25 cellular contexts compared by ENCODE assay signal in genomic region chr20:43559147-43559477, GRCh38. TPM values are rescaled to one million over a fixed set of nuclear protein-coding genes. Genes with fewer than 3 reads are reported as not detected.
DNase-seq lines count a peak whose midpoint lies in the region; ATAC-seq, FAIRE-seq and TF ChIP-seq lines count a peak whose summit lies in the region.
"Had no signal": no experiment of that assay in that cellular context is flagged by ENCODE, and none has a peak within 500 bp of the region (broad histone marks: within the 10 kb centered on the region; RNA-seq: fewer than 3 reads in every experiment).

No MANE protein-coding gene starts in this region.

- no peaks in the 10 kb centered on the region for H3K36me3 Mint-ChIP-seq in MCF 10A (ENCODE audit: insufficient read depth, unreplicated experiment)
- no peaks in the 10 kb centered on the region for H3K36me3 Mint-ChIP-seq in stimulated activated naive B cell treated with anti-CD40 and anti-IgM and Interleukin-4, amounts not matched to agents 10 μg/mL and 1 μg/mL and 100 μg/mL, for 72 hours

- H3K9me3 ChIP-seq in HEK293 (ENCODE audit: control insufficient read depth, insufficient read depth, low read depth, low read length) (no peaks in the 10 kb centered on the region), body of pancreas (no peaks in the 10 kb centered on the region), right lobe of liver (no peaks in the 10 kb centered on the region), small intestine (ENCODE audit: control insufficient read depth, low read depth) (no peaks in the 10 kb centered on the region)
- H3K9me3 ChIP-seq: BLaER1, heart left ventricle, psoas muscle, upper lobe of left lung had no signal

- no peak overlapping the region for H3K4me3 Mint-ChIP-seq in MCF 10A (ENCODE audit: unreplicated experiment)
- H3K4me3 Mint-ChIP-seq in stimulated activated naive B cell treated with anti-CD40 and anti-IgM and Interleukin-4, amounts not matched to agents 10 μg/mL and 1 μg/mL and 100 μg/mL, for 72 hours: no peak overlapping the region
- H3K4me3 Mint-ChIP-seq: activated CD4-positive, alpha-beta T cell treated with anti-CD3 and anti-CD28 coated beads, Interleukin-2, amount 10 ng/mL, durations not matched to agents 7 days and 5 days had no signal

- H3K9me3 Mint-ChIP-seq in MCF 10A (ENCODE audit: unreplicated experiment): no peaks in the 10 kb centered on the region
- H3K9me3 Mint-ChIP-seq in stimulated activated naive B cell treated with anti-CD40 and anti-IgM and Interleukin-4, amounts not matched to agents 10 μg/mL and 1 μg/mL and 100 μg/mL, for 72 hours: no peaks in the 10 kb centered on the region
- H3K9me3 Mint-ChIP-seq: activated CD4-positive, alpha-beta T cell treated with anti-CD3 and anti-CD28 coated beads, Interleukin-2, amount 10 ng/mL, durations not matched to agents 7 days and 5 days had no signal

- no peak overlapping the region for H3K27ac ChIP-seq in HEK293 (ENCODE audit: extremely low read depth, low read depth, low read length)
- peak overlapping the region; percentile 89 to 95 (median 94) for H3K27ac ChIP-seq in body of pancreas
- peak overlapping the region; percentile 66 to 69 (median 66) for H3K27ac ChIP-seq in right lobe of liver
- peak overlapping the region; percentile 91 to 95 for H3K27ac ChIP-seq in small intestine (ENCODE audit: low read depth in 1 of 2, low read length in 1 of 2)
- H3K27ac ChIP-seq: BLaER1, brain microvascular endothelial cell, heart left ventricle, psoas muscle, upper lobe of left lung, WERI-Rb-1 had no signal

- TF ChIP-seq POLR2A in body of pancreas (IDR thresholded peaks at IDR 0.05): no peak
- TF ChIP-seq POLR2A in right lobe of liver (IDR thresholded peaks at IDR 0.05): no peak

- TF ChIP-seq CTCF in HEK293 (tag by site-specific recombination; IDR thresholded peaks at IDR 0.05): no peak
- TF ChIP-seq CTCF in body of pancreas (IDR thresholded peaks at IDR 0.05): no peak
- TF ChIP-seq CTCF in right lobe of liver (IDR thresholded peaks at IDR 0.05): no peak
- no peak for TF ChIP-seq CTCF in MCF 10A (IDR thresholded peaks at IDR 0.05; ENCODE audit: unreplicated experiment)
- TF ChIP-seq CTCF in GM10266 (IDR thresholded peaks at IDR 0.05; ENCODE audit: control insufficient read depth, insufficient read depth, low read depth, missing control alignments): no peak

- CTCF ChIA-PET in HEK293 (lab: Yijun Ruan, JAX) (interaction anchor here (0.5 to 0.9 kb wide), 4 partner anchors 16 to 610 kb away, joined by 3 to 4 read pairs (median 3); no protein-coding TSS in a partner anchor), MCF 10A (lab: Yijun Ruan, JAX) (interaction anchor here (0.8 to 3.7 kb wide), 4 partner anchors 20 to 115 kb away, joined by 3 to 12 read pairs (median 4); no protein-coding TSS in a partner anchor)

- no peaks in the 10 kb centered on the region for H3K4me1 Mint-ChIP-seq in MCF 10A (ENCODE audit: insufficient read depth, unreplicated experiment)
- H3K4me1 Mint-ChIP-seq in stimulated activated naive B cell treated with anti-CD40 and anti-IgM and Interleukin-4, amounts not matched to agents 10 μg/mL and 1 μg/mL and 100 μg/mL, for 72 hours: no peaks in the 10 kb centered on the region
- H3K4me1 Mint-ChIP-seq: activated CD4-positive, alpha-beta T cell treated with anti-CD3 and anti-CD28 coated beads, Interleukin-2, amount 10 ng/mL, durations not matched to agents 7 days and 5 days had no signal

- no peak for ATAC-seq in body of pancreas
- no peak for ATAC-seq in right lobe of liver
- ATAC-seq in GM21529 (IDR thresholded peaks at IDR 0.05; ENCODE audit: unreplicated experiment): no peak
- no peak for ATAC-seq in stimulated activated naive B cell treated with anti-CD40 and anti-IgM and Interleukin-4, amounts not matched to agents 10 μg/mL and 1 μg/mL and 100 μg/mL, for 72 hours (replicated peaks)
- ATAC-seq: psoas muscle had no signal

- H3K27ac Mint-ChIP-seq in MCF 10A (ENCODE audit: low read depth, unreplicated experiment): no peak overlapping the region
- H3K27ac Mint-ChIP-seq in stimulated activated naive B cell treated with anti-CD40 and anti-IgM and Interleukin-4, amounts not matched to agents 10 μg/mL and 1 μg/mL and 100 μg/mL, for 72 hours: no peak overlapping the region
- H3K27ac Mint-ChIP-seq: activated CD4-positive, alpha-beta T cell treated with anti-CD3 and anti-CD28 coated beads, Interleukin-2, amount 10 ng/mL, durations not matched to agents 7 days and 5 days had no signal

- no TSS peak for BruUV-seq in MCF 10A (replicated peaks; lab: Mats Ljungman, UMichigan)

- H3K36me3 ChIP-seq in HEK293 (ENCODE audit: control insufficient read depth in 2 of 2, insufficient read depth in 1 of 2, low read length in 2 of 2) (no peaks in the 10 kb centered on the region), body of pancreas (replicated peaks in 1 of 2; ENCODE audit: insufficient read depth in 1 of 2, low read depth in 2 of 2) (no peaks in the 10 kb centered on the region), right lobe of liver (peaks cover 0 to 2% (median under 1%) of the 10 kb centered on the region in 4 donors), small intestine (ENCODE audit: control insufficient read depth in 2 of 2, insufficient read depth in 2 of 2, low read length in 2 of 2) (no peaks in the 10 kb centered on the region)
- H3K36me3 ChIP-seq: BLaER1, brain microvascular endothelial cell, heart left ventricle, upper lobe of left lung, WERI-Rb-1 had no signal

- no peaks in the 10 kb centered on the region for H3K27me3 Mint-ChIP-seq in MCF 10A (ENCODE audit: insufficient read depth, unreplicated experiment)
- peaks cover 0 to 5% of the 10 kb centered on the region in 2 donors for H3K27me3 Mint-ChIP-seq in stimulated activated naive B cell treated with anti-CD40 and anti-IgM and Interleukin-4, amounts not matched to agents 10 μg/mL and 1 μg/mL and 100 μg/mL, for 72 hours
- H3K27me3 Mint-ChIP-seq: activated CD4-positive, alpha-beta T cell treated with anti-CD3 and anti-CD28 coated beads, Interleukin-2, amount 10 ng/mL, durations not matched to agents 7 days and 5 days had no signal

- H3K4me3 ChIP-seq in HEK293 (ENCODE audit: low read depth, low read length) (no peak overlapping the region), body of pancreas (no peak overlapping the region), right lobe of liver (peak overlapping the region; percentile 51 to 72 (median 65)), small intestine (ENCODE audit: low read depth in 1 of 2, low read length in 2 of 2) (peak overlapping the region in 1 of 2 donors; percentile 59)
- H3K4me3 ChIP-seq: BLaER1, heart left ventricle, lung, psoas muscle, upper lobe of left lung had no signal

- POLR2A ChIA-PET in HEK293 (lab: Yijun Ruan, JAX) (no interaction called here), MCF 10A (lab: Yijun Ruan, JAX) (interaction anchor here (0.7 kb wide), 1 partner anchor 28 kb away, joined by 3 read pairs; no protein-coding TSS in a partner anchor)

- WGBS in body of pancreas, 2 donors: 8 to 18% methylated on average over 3 of the region's 3 CpGs
- WGBS in right lobe of liver (ENCODE audit: insufficient coverage, low coverage, low lambda C conversion rate, missing lambda C conversion rate): 24% methylated on average over 3 of the region's 3 CpGs
- WGBS in small intestine, 3 donors: 14 to 46% (median 21%) methylated on average over 3 of the region's 3 CpGs

- no peaks in the 10 kb centered on the region for H3K4me1 ChIP-seq in HEK293 (ENCODE audit: control insufficient read depth, insufficient read depth, low read length)
- peaks cover 66% of the 10 kb centered on the region for H3K4me1 ChIP-seq in body of pancreas
- peaks cover 0 to 39% (median 13%) of the 10 kb centered on the region in 4 donors for H3K4me1 ChIP-seq in right lobe of liver
- H3K4me1 ChIP-seq in small intestine (ENCODE audit: control insufficient read depth in 2 of 2, insufficient read depth in 1 of 2, low read depth in 1 of 2, low read length in 1 of 2): peaks cover 0 to 2% of the 10 kb centered on the region in 2 donors
- H3K4me1 ChIP-seq: BLaER1, psoas muscle had no signal

- no peak for DNase-seq in body of pancreas
- DNase-seq in right lobe of liver: no peak
- no peak for DNase-seq in small intestine
- no peak for DNase-seq in MCF 10A (ENCODE audit: unreplicated experiment)
- DNase-seq in stimulated activated naive B cell treated with anti-CD40 and anti-IgM and Interleukin-4, amounts not matched to agents 10 μg/mL and 1 μg/mL and 100 μg/mL, for 72 hours: no peak
- no peak for DNase-seq in GM10266 (ENCODE audit: extremely low spot score)
- DNase-seq: activated CD4-positive, alpha-beta T cell treated with anti-CD3 and anti-CD28 coated beads, Interleukin-2, amount 10 ng/mL, durations not matched to agents 7 days and 5 days; activated naive CD4-positive, alpha-beta T cell; activated T-cell treated with anti-CD3 and anti-CD28 coated beads, Interleukin-2, amount 50 U/mL, for 48 hours; DND-41; effector CD8-positive, alpha-beta T cell; heart left ventricle; Kasumi-1; MV-4-11; NCI-H2171; NCI-H510A; psoas muscle; SIG-M5; WERI-Rb-1 had no signal

- H3K27me3 ChIP-seq in body of pancreas (no peaks in the 10 kb centered on the region), right lobe of liver (no peaks in the 10 kb centered on the region), small intestine (ENCODE audit: control insufficient read depth in 2 of 2, insufficient read depth in 2 of 2, low read length in 2 of 2) (no peaks in the 10 kb centered on the region)
- H3K27me3 ChIP-seq: BLaER1, brain microvascular endothelial cell, heart left ventricle, upper lobe of left lung had no signal

- no peak for FAIRE-seq in small intestine (lab: Jason Lieb, UNC)

- intact Hi-C loops in body of pancreas (cut with DNase I) (no loop called here), right lobe of liver (cut with DNase I) (no loop called here), MCF 10A (cut with micrococcal nuclease) (no loop called here)

TF ChIP-seq in HEK293, 187 proteins besides CTCF, POLR2A, EP300 and RAD21 (continues in another document):
- TF ChIP-seq PRDM1 (tag by site-specific recombination; IDR thresholded peaks at IDR 0.05): peak; percentile 49
- TF ChIP-seq ZNF433 (tag by site-specific recombination; IDR thresholded peaks at IDR 0.05; ENCODE audit: low read depth): no peak

RNA-seq across cellular contexts. Expression of gene SGK2, which starts 0.3 kb away (rescaled TPM):
- total RNA-seq in body of pancreas (10 to 100 TPM; 14.3 to 21.4 TPM), right lobe of liver (10 to 100 TPM; 47.3 to 80.2 (median 66.9) TPM), MCF 10A (2022) (0.33 and 1.1 TPM in 2 replicates)
- 10 to 100 TPM; 17.6 to 81.9 (median 28.4) TPM for polyA plus RNA-seq in small intestine

RNA-seq across cellular contexts. Expression of gene IFT52, which starts 31.6 kb away (rescaled TPM):
- total RNA-seq in body of pancreas: 10 to 100 TPM; 16.3 to 23.4 TPM
- 1 to 10 TPM; 3.4 to 6.0 (median 4.1) TPM for total RNA-seq in right lobe of liver
- 10 to 100 TPM in 2 of 3 donors, 1 to 10 TPM in 1; 9.6 to 13.4 (median 13.0) TPM for polyA plus RNA-seq in small intestine
- 21.8 and 24.2 TPM in 2 replicates for total RNA-seq in MCF 10A (2022)

RNA-seq across cellular contexts. Expression of gene L3MBTL1, which starts 51.6 kb away (rescaled TPM):
- total RNA-seq in body of pancreas: 10 to 100 TPM in 1 of 2 donors, 1 to 10 TPM in 1; 4.9 to 10.1 TPM
- total RNA-seq in right lobe of liver: 1 to 10 TPM; 1.2 to 3.2 (median 2.4) TPM
- polyA plus RNA-seq in small intestine: 1 to 10 TPM; 1.6 to 2.7 (median 2.5) TPM
- 10.5 and 11.4 TPM in 2 replicates for total RNA-seq in MCF 10A (2022)

Comparison
In these comparisons a context has a peak if more than half of its experiments do, and no peak if none do; other contexts are left out.
1. H3K4me3 ChIP-seq: peak in right lobe of liver (3 of 3); none in HEK293 (single experiment) and body of pancreas (0 of 2).